18 cellular contexts compared by ENCODE assay signal in the genomic region with DNA sequence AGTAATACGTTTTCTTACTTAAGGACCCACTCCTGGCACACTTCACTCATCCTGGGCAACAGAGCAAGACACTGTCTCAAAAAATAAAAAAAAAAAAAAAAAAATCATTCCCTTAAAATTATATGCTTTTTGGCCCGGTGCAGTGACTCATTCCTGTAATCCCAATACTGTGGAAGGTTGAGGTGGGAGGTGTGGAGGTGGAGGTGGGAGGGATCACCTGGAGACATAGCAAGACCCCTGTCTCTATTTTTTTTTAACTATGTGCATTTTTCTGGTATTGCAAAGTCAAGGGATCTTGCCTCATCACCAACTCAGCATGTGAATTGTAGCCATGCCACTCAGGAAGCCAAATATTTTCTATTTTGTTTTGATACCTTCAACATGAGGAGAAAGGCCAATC. TPM values are rescaled to one million over a fixed set of nuclear protein-coding genes. Genes with fewer than 3 reads are reported as not detected.
DNase-seq lines count a peak whose midpoint lies in the region; ATAC-seq, FAIRE-seq and TF ChIP-seq lines count a peak whose summit lies in the region.
"Had no signal": no experiment of that assay in that cellular context is flagged by ENCODE, and none has a peak within 500 bp of the region (broad histone marks: within the 10 kb centered on the region; RNA-seq: fewer than 3 reads in every experiment).

No MANE protein-coding gene starts in this region.

- H3K4me1 Mint-ChIP-seq in CD8-positive, alpha-beta memory T cell: peaks cover 51 to 67% (median 62%) of the 10 kb centered on the region in 3 donors
- H3K4me1 Mint-ChIP-seq in activated T-helper 17 cell treated with anti-CD3 and anti-CD28 coated beads, Interleukin-2, amount 50 U/mL, for 72 hours: peaks cover 32% of the 10 kb centered on the region

- H3K9me3 ChIP-seq in A549 (no peaks in the 10 kb centered on the region), right lobe of liver (no peaks in the 10 kb centered on the region)
- H3K9me3 ChIP-seq in CD8-positive, alpha-beta memory T cell (ENCODE audit: low read length): no peaks in the 10 kb centered on the region

- POLR2A ChIA-PET in A549 (lab: Yijun Ruan, JAX): no interaction called here
- POLR2A ChIA-PET in CD8-positive, alpha-beta memory T cell (lab: Charles Lee): interaction anchor here (1.2 to 4.4 kb wide), 2 partner anchors 9 to 17 kb away, joined by 4 to 26 read pairs; partner anchors contain the start of gene STAT5B

- peak overlapping the region in 4 of 7 donors; percentile 19 to 58 (median 38) for H3K4me3 Mint-ChIP-seq in CD8-positive, alpha-beta memory T cell
- H3K4me3 Mint-ChIP-seq in activated T-helper 17 cell treated with anti-CD3 and anti-CD28 coated beads, Interleukin-2, amount 50 U/mL, for 72 hours: peak overlapping the region; percentile 76
- H3K4me3 Mint-ChIP-seq: memory B cell, type B pancreatic cell had no signal

- H3K27ac Mint-ChIP-seq in CD8-positive, alpha-beta memory T cell: peak overlapping the region; percentile 84 to 98 (median 94)
- peak overlapping the region; percentile 98 for H3K27ac Mint-ChIP-seq in activated T-helper 17 cell treated with anti-CD3 and anti-CD28 coated beads, Interleukin-2, amount 50 U/mL, for 72 hours
- H3K27ac Mint-ChIP-seq: memory B cell, type B pancreatic cell had no signal

- peak overlapping the region; percentile 60 for H3K4me2 ChIP-seq in A549

- TF ChIP-seq CTCF in A549 (IDR thresholded peaks at IDR 0.05) (no peak), right lobe of liver (IDR thresholded peaks at IDR 0.05) (no peak)

- no peak for TF ChIP-seq RAD21 in A549 (conservative IDR thresholded peaks at IDR 0.05 in 1 of 2, IDR thresholded peaks at IDR 0.05 in 1 of 2)

- no peaks in the 10 kb centered on the region for H3K36me3 ChIP-seq in CD8-positive, alpha-beta memory T cell (ENCODE audit: insufficient read depth, low read length)
- no peaks in the 10 kb centered on the region for H3K36me3 ChIP-seq in right lobe of liver

- CTCF ChIA-PET in A549 (lab: Yijun Ruan, JAX): interaction anchor here (1.2 to 2.1 kb wide), 5 partner anchors 9 to 139 kb away, joined by 3 to 8 read pairs (median 4); partner anchors contain the start of gene STAT5B
- CTCF ChIA-PET in CD8-positive, alpha-beta memory T cell (lab: Charles Lee): no interaction called here

- no peak for DNase-seq in A549 (ENCODE audit: low read depth in 1 of 2, low spot score in 1 of 2)
- peak in 1 of 5 donors; percentile 38 for DNase-seq in CD8-positive, alpha-beta memory T cell
- DNase-seq in right lobe of liver: no peak
- DNase-seq in NCI-H1105 treated with DMSO at 0.1 percent for 48 hours (lab: John Stamatoyannopoulos, UW): no peak
- no peak for DNase-seq in NCI-H146 treated with DMSO at 0.1 percent for 48 hours (lab: John Stamatoyannopoulos, UW; ENCODE audit: unreplicated experiment)
- DNase-seq: activated CD4-positive, CD25-positive, alpha-beta regulatory T cell treated with anti-CD3 and anti-CD28 coated beads, Interleukin-2, amount 50 U/mL, for 72 hours; activated gamma-delta T cell; AML-193; NCI-H2171; NCI-H82; stimulated activated CD4-positive, alpha-beta T cell treated with anti-CD3 and anti-CD28 coated beads, Interleukin-4, amount 100 ng/mL, for 1 hour had no signal

- peaks cover 0 to 18% (median 3%) of the 10 kb centered on the region in 3 donors for H3K36me3 Mint-ChIP-seq in CD8-positive, alpha-beta memory T cell
- peaks cover 68% of the 10 kb centered on the region for H3K36me3 Mint-ChIP-seq in activated T-helper 17 cell treated with anti-CD3 and anti-CD28 coated beads, Interleukin-2, amount 50 U/mL, for 72 hours (ENCODE audit: low read depth)
- H3K36me3 Mint-ChIP-seq: type B pancreatic cell had no signal

- TF ChIP-seq EP300 in A549 (IDR thresholded peaks at IDR 0.05): no peak

- no peaks in the 10 kb centered on the region for H3K9me3 Mint-ChIP-seq in CD8-positive, alpha-beta memory T cell
- no peaks in the 10 kb centered on the region for H3K9me3 Mint-ChIP-seq in activated T-helper 17 cell treated with anti-CD3 and anti-CD28 coated beads, Interleukin-2, amount 50 U/mL, for 72 hours
- H3K9me3 Mint-ChIP-seq: memory B cell, type B pancreatic cell had no signal

- H3K27me3 ChIP-seq in CD8-positive, alpha-beta memory T cell (ENCODE audit: insufficient read depth, low read length, poor library complexity, severe bottlenecking): no peaks in the 10 kb centered on the region
- no peaks in the 10 kb centered on the region for H3K27me3 ChIP-seq in right lobe of liver

- H3K4me1 ChIP-seq in A549 (peaks cover 48% of the 10 kb centered on the region), right lobe of liver (peaks cover 0 to 48% (median 12%) of the 10 kb centered on the region in 4 donors)
- H3K4me1 ChIP-seq in CD8-positive, alpha-beta memory T cell (ENCODE audit: insufficient read depth, low read length): peaks cover 45% of the 10 kb centered on the region

- peak overlapping the region; percentile 36 to 48 for H3K27ac ChIP-seq in A549
- H3K27ac ChIP-seq in CD8-positive, alpha-beta memory T cell (ENCODE audit: low read depth, low read length): peak overlapping the region; percentile 35
- H3K27ac ChIP-seq in right lobe of liver: peak overlapping the region in 2 of 3 donors; percentile 26 to 86

- H3K27me3 Mint-ChIP-seq in CD8-positive, alpha-beta memory T cell: no peaks in the 10 kb centered on the region
- H3K27me3 Mint-ChIP-seq in activated T-helper 17 cell treated with anti-CD3 and anti-CD28 coated beads, Interleukin-2, amount 50 U/mL, for 72 hours: no peaks in the 10 kb centered on the region
- H3K27me3 Mint-ChIP-seq: memory B cell, type B pancreatic cell had no signal

- H3K4me3 ChIP-seq in A549: no peak overlapping the region
- no peak overlapping the region for H3K4me3 ChIP-seq in CD8-positive, alpha-beta memory T cell (ENCODE audit: low read length)
- no peak overlapping the region for H3K4me3 ChIP-seq in right lobe of liver

- no peak for FAIRE-seq in A549 (lab: Jason Lieb, UNC)
- FAIRE-seq: endometrium had no signal

- ATAC-seq in A549: peak in 1 of 2 experiments; percentile 65; a peak in 5 of 6 replicates
- no peak for ATAC-seq in activated T-helper 17 cell treated with anti-CD3 and anti-CD28 coated beads, Interleukin-2, amount 50 U/mL, for 72 hours (replicated peaks)
- ATAC-seq in right lobe of liver: no peak
- ATAC-seq in HG02840 (IDR thresholded peaks at IDR 0.05; ENCODE audit: low FRiP score, unreplicated experiment): no peak
- ATAC-seq in HG02571 (IDR thresholded peaks at IDR 0.05; ENCODE audit: unreplicated experiment): no peak
- ATAC-seq: sciatic nerve had no signal

- TF ChIP-seq POLR2A in A549 (IDR thresholded peaks at IDR 0.05; ENCODE audit: low read length): no peak
- TF ChIP-seq POLR2A in right lobe of liver (IDR thresholded peaks at IDR 0.05): no peak

- intact Hi-C loops in right lobe of liver (cut with DNase I): no loop called here

- 59% methylated on average over 2 of the region's 2 CpGs for WGBS in A549 (ENCODE audit: missing lambda C conversion rate)
- 66% methylated on average over 2 of the region's 2 CpGs for WGBS in right lobe of liver (ENCODE audit: insufficient coverage, low coverage, low lambda C conversion rate, missing lambda C conversion rate)

TF ChIP-seq in A549, 52 proteins besides CTCF, POLR2A, EP300 and RAD21:
- TF ChIP-seq, protein P1, sequence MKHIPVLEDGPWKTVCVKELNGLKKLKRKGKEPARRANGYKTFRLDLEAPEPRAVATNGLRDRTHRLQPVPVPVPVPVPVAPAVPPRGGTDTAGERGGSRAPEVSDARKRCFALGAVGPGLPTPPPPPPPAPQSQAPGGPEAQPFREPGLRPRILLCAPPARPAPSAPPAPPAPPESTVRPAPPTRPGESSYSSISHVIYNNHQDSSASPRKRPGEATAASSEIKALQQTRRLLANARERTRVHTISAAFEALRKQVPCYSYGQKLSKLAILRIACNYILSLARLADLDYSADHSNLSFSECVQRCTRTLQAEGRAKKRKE (CRISPR knock-in tag; IDR thresholded peaks at IDR 0.05; ENCODE audit: low read depth): no peak
- no peak for TF ChIP-seq CBX2 (IDR thresholded peaks at IDR 0.05; ENCODE audit: borderline replicate concordance, low read depth)
- 0 out of 2 replicates have a peak, but pooled peaks have one; percentile 36 for TF ChIP-seq TP53 (CRISPR knock-in tag; IDR thresholded peaks at IDR 0.05)
- no peak for TF ChIP-seq RARB (CRISPR knock-in tag; IDR thresholded peaks at IDR 0.05)
TF ChIP-seq in A549: peak in this region for 1.

RNA-seq across cellular contexts. Expression of gene STAT5B, which starts 9.7 kb away (rescaled TPM):
- polyA plus RNA-seq in A549 (2011; rRNA removed) (37.6 and 51.7 TPM in 2 replicates), A549 (2017; fragmentation: RNase III; extraction: RNeasy Plus Mini Kit Qiagen cat#74134 plus additional on column Dnase treatment) (29.4 to 33.1 TPM (median 31.2 TPM) in 3 replicates)
- 24.8 and 30.3 TPM in 2 replicates for polyA plus RNA-seq in A549 (2012; cell fraction: cytosol; rRNA removed)
- 66.8 and 69.5 TPM in 2 replicates for polyA plus RNA-seq in A549 (2012; cell fraction: nucleus; rRNA removed)
- 41.5 and 41.7 TPM in 2 replicates for polyA minus RNA-seq in A549 (2011; rRNA and poly(A)+ RNA removed)
- 100 to 1,000 TPM; 124 to 132 TPM for total RNA-seq in CD8-positive, alpha-beta memory T cell
- polyA plus RNA-seq in CD8-positive, alpha-beta memory T cell: 108 TPM
- total RNA-seq in activated T-helper 17 cell treated with anti-CD3 and anti-CD28 coated beads, Interleukin-2, amount 50 U/mL, for 72 hours: 100 to 1,000 TPM; 124 to 255 TPM
- 10 to 100 TPM; 21.2 to 29.0 (median 26.7) TPM for total RNA-seq in right lobe of liver

RNA-seq across cellular contexts. Expression of gene STAT5A, which starts 21.8 kb away (rescaled TPM):
- polyA plus RNA-seq in A549 (2011; rRNA removed) (2.2 and 3.1 TPM in 2 replicates), A549 (2017; fragmentation: RNase III; extraction: RNeasy Plus Mini Kit Qiagen cat#74134 plus additional on column Dnase treatment) (3.9 to 4.4 TPM (median 4.0 TPM) in 3 replicates)
- 2.6 and 3.3 TPM in 2 replicates for polyA plus RNA-seq in A549 (2012; cell fraction: cytosol; rRNA removed)
- 5.6 and 7.9 TPM in 2 replicates for polyA plus RNA-seq in A549 (2012; cell fraction: nucleus; rRNA removed)
- 2.9 and 4.3 TPM in 2 replicates for polyA minus RNA-seq in A549 (2011; rRNA and poly(A)+ RNA removed)
- 100 to 1,000 TPM; 259 to 263 TPM for total RNA-seq in CD8-positive, alpha-beta memory T cell
- 90.3 TPM for polyA plus RNA-seq in CD8-positive, alpha-beta memory T cell
- total RNA-seq in activated T-helper 17 cell treated with anti-CD3 and anti-CD28 coated beads, Interleukin-2, amount 50 U/mL, for 72 hours: 100 to 1,000 TPM; 133 to 305 TPM
- 10 to 100 TPM in 1 of 6 experiments, 1 to 10 TPM in 5; 4.8 to 11.5 (median 7.7) TPM for total RNA-seq in right lobe of liver

Comparison
In these comparisons a context has a peak if more than half of its experiments do, and no peak if none do; other contexts are left out.
1. RNA of gene STAT5B, which starts 9.7 kb away (total RNA-seq): 124 to 255 TPM in activated T-helper 17 cell treated with anti-CD3 and anti-CD28 coated beads, Interleukin-2, amount 50 U/mL, for 72 hours and 124 to 132 TPM in CD8-positive, alpha-beta memory T cell; 21.2 to 29.0 TPM in right lobe of liver; every median in the first group is over 4 times any median in the second.
2. RNA of gene STAT5A, which starts 21.8 kb away (total RNA-seq): 133 to 305 TPM in activated T-helper 17 cell treated with anti-CD3 and anti-CD28 coated beads, Interleukin-2, amount 50 U/mL, for 72 hours and 259 to 263 TPM in CD8-positive, alpha-beta memory T cell; 4.8 to 11.5 TPM in right lobe of liver; every median in the first group is over 10 times any median in the second.
3. Peak in every context shown above with its lines, with median percentiles within 50 percentile points of each other: H3K27ac ChIP-seq.